ENCODE assay signal across 26 cellular contexts in the genomic region with DNA sequence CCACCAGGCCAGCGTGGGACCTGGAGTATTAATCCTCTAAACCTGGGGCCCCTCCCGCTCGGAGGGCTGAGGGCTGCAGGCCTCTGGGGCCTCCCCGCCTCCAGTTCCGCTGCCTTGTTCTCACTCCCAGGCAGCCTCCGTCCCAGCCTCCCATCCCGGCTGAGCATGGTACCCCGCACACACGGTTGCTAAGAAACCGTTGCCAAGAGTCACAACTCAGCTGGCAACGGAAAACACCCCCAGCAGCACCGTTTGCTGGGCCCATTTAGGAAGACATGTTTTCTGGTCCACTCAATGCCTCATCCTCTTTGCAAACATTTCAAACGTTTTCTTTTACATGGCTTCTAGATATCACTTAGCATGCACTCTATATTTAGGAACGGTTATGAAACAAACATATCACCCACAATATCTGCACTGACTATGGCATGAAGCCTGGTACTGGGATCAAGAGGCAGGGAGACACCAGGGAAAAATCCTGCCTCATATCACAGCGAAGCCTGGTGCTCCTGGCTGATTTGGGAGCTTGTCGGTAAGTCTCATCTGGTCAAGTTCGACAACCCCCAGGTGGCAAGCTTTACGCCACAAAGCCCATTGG.
DNase-seq lines count a peak whose midpoint lies in the region; ATAC-seq and TF ChIP-seq lines count a peak whose summit lies in the region.
"Had no signal": no experiment of that assay in that cellular context is flagged by ENCODE, and none has a peak within 500 bp of the region (broad histone marks: within the 10 kb centered on the region; RNA-seq: fewer than 3 reads in every experiment).

No MANE protein-coding gene starts in this region.

- no peaks in the 10 kb centered on the region for H3K36me3 Mint-ChIP-seq in nephron (ENCODE audit: low read depth)
- no peaks in the 10 kb centered on the region for H3K36me3 Mint-ChIP-seq in effector memory CD8-positive, alpha-beta T cell (ENCODE audit: insufficient read depth)
- H3K36me3 Mint-ChIP-seq: activated naive CD8-positive, alpha-beta T cell treated with anti-CD3 and anti-CD28 coated beads, Interleukin-2, amount 10 ng/mL, durations not matched to agents 7 days and 5 days; stimulated activated memory B cell treated with anti-CD40 and anti-IgM and Interleukin-4, amounts not matched to agents 10 μg/mL and 1 μg/mL and 100 μg/mL, for 72 hours had no signal

- H3K4me3 ChIP-seq in dorsolateral prefrontal cortex = peak overlapping the region in 25 of 59 donors; percentile 3 to 37 (median 26)
- H3K4me3 ChIP-seq: body of pancreas, coronary artery, left lung, testis had no signal

- no peak for ATAC-seq in effector memory CD8-positive, alpha-beta T cell (replicated peaks)
- ATAC-seq: body of pancreas; left lung; stimulated activated memory B cell treated with anti-CD40 and anti-IgM and Interleukin-4, amounts not matched to agents 10 μg/mL and 1 μg/mL and 100 μg/mL, for 72 hours had no signal

- peaks cover 10% of the 10 kb centered on the region for H3K27me3 Mint-ChIP-seq in nephron (ENCODE audit: low read depth)
- peaks cover 15 to 32% of the 10 kb centered on the region in 2 donors for H3K27me3 Mint-ChIP-seq in effector memory CD8-positive, alpha-beta T cell
- H3K27me3 Mint-ChIP-seq: activated CD4-positive, alpha-beta T cell treated with anti-CD3 and anti-CD28 coated beads, Interleukin-2, amount 10 ng/mL, durations not matched to agents 7 days and 5 days; activated naive CD8-positive, alpha-beta T cell treated with anti-CD3 and anti-CD28 coated beads, Interleukin-2, amount 10 ng/mL, durations not matched to agents 7 days and 5 days had no signal

- H3K4me3 Mint-ChIP-seq in nephron = no peak overlapping the region
- H3K4me3 Mint-ChIP-seq in effector memory CD8-positive, alpha-beta T cell = no peak overlapping the region
- H3K4me3 Mint-ChIP-seq: activated CD4-positive, alpha-beta T cell treated with anti-CD3 and anti-CD28 coated beads, Interleukin-2, amount 10 ng/mL, durations not matched to agents 7 days and 5 days; activated naive CD8-positive, alpha-beta T cell treated with anti-CD3 and anti-CD28 coated beads, Interleukin-2, amount 10 ng/mL, durations not matched to agents 7 days and 5 days; neural crest cell; stimulated activated memory B cell treated with anti-CD40 and anti-IgM and Interleukin-4, amounts not matched to agents 10 μg/mL and 1 μg/mL and 100 μg/mL, for 72 hours had no signal

- peak overlapping the region; percentile 13 to 65 (median 28) for H3K27ac Mint-ChIP-seq in nephron
- H3K27ac Mint-ChIP-seq in effector memory CD8-positive, alpha-beta T cell = no peak overlapping the region
- H3K27ac Mint-ChIP-seq: activated CD4-positive, alpha-beta T cell treated with anti-CD3 and anti-CD28 coated beads, Interleukin-2, amount 10 ng/mL, durations not matched to agents 7 days and 5 days; activated naive CD8-positive, alpha-beta T cell treated with anti-CD3 and anti-CD28 coated beads, Interleukin-2, amount 10 ng/mL, durations not matched to agents 7 days and 5 days; activated T-helper 2 cell treated with anti-CD3 and anti-CD28 coated beads, Interferon-gamma antibody, Interleukin-2, Interleukin-4, amounts not matched to agents 10 μg/mL and 5 μg/mL and 100 μg/mL, durations not matched to agents 14 hours and 24 hours and 36 hours; stimulated activated memory B cell treated with anti-CD40 and anti-IgM and Interleukin-4, amounts not matched to agents 10 μg/mL and 1 μg/mL and 100 μg/mL, for 72 hours had no signal

- intact Hi-C loops in dorsolateral prefrontal cortex (cut with DNase I) = no loop called here

- H3K27me3 ChIP-seq in dorsolateral prefrontal cortex = no peaks in the 10 kb centered on the region
- H3K27me3 ChIP-seq: body of pancreas, left lung, testis had no signal

- peak overlapping the region in 57 of 59 donors; percentile 3 to 94 (median 77) for H3K27ac ChIP-seq in dorsolateral prefrontal cortex
- H3K27ac ChIP-seq: body of pancreas, coronary artery, KMS-11, left lung, testis had no signal

- DNase-seq in COLO668 (lab: John Stamatoyannopoulos, UW; ENCODE audit: unreplicated experiment) = peak; percentile 1
- DNase-seq in NCI-H2227 (lab: John Stamatoyannopoulos, UW; ENCODE audit: unreplicated experiment) = peak; percentile 87
- DNase-seq in dorsolateral prefrontal cortex = peak in 9 of 10 donors; percentile 40 to 86 (median 77)
- no peak for DNase-seq in activated CD4-positive, alpha-beta T cell treated with anti-CD3 and anti-CD28 coated beads, Interleukin-2, amount 50 U/mL, for 48 hours
- DNase-seq in effector memory CD8-positive, alpha-beta T cell = no peak
- DNase-seq in NK-92 treated with Interleukin-12 subunit alpha and Interleukin-12 subunit beta, amount 100 ng/mL, for 24 hours (lab: John Stamatoyannopoulos, UW) = no peak
- no peak for DNase-seq in HuH-7 (ENCODE audit: low spot score)
- DNase-seq: activated CD4-positive, alpha-beta T cell treated with anti-CD3 and anti-CD28 coated beads, Interleukin-2, amount 10 ng/mL, durations not matched to agents 7 days and 5 days; activated CD8-positive, alpha-beta memory T cell treated with anti-CD3 and anti-CD28 coated beads, Interleukin-2, amount 50 U/mL, for 4 hours; activated naive CD8-positive, alpha-beta T cell treated with anti-CD3 and anti-CD28 coated beads, Interleukin-2, amount 10 ng/mL, durations not matched to agents 7 days and 5 days; body of pancreas; GDM1; HCEC 1CT; MV-4-11; NCI-H187; NCI-H446; small intestine; T-helper 2 cell; testis had no signal

- peaks cover 2% of the 10 kb centered on the region for H3K9me3 Mint-ChIP-seq in nephron
- H3K9me3 Mint-ChIP-seq in effector memory CD8-positive, alpha-beta T cell = no peaks in the 10 kb centered on the region
- H3K9me3 Mint-ChIP-seq: activated CD4-positive, alpha-beta T cell treated with anti-CD3 and anti-CD28 coated beads, Interleukin-2, amount 10 ng/mL, durations not matched to agents 7 days and 5 days; activated naive CD8-positive, alpha-beta T cell treated with anti-CD3 and anti-CD28 coated beads, Interleukin-2, amount 10 ng/mL, durations not matched to agents 7 days and 5 days; activated T-helper 2 cell treated with anti-CD3 and anti-CD28 coated beads, Interferon-gamma antibody, Interleukin-2, Interleukin-4, amounts not matched to agents 10 μg/mL and 5 μg/mL and 100 μg/mL, durations not matched to agents 14 hours and 24 hours and 36 hours; neural crest cell; stimulated activated memory B cell treated with anti-CD40 and anti-IgM and Interleukin-4, amounts not matched to agents 10 μg/mL and 1 μg/mL and 100 μg/mL, for 72 hours had no signal

- H3K4me1 Mint-ChIP-seq in nephron = peaks cover 20% of the 10 kb centered on the region
- peaks cover 0 to 1% of the 10 kb centered on the region in 2 donors for H3K4me1 Mint-ChIP-seq in effector memory CD8-positive, alpha-beta T cell (ENCODE audit: low read depth in 2 of 2)
- H3K4me1 Mint-ChIP-seq: stimulated activated memory B cell treated with anti-CD40 and anti-IgM and Interleukin-4, amounts not matched to agents 10 μg/mL and 1 μg/mL and 100 μg/mL, for 72 hours had no signal

- TF ChIP-seq CTCF in dorsolateral prefrontal cortex (IDR thresholded peaks at IDR 0.05 in 54 of 56, conservative IDR thresholded peaks at IDR 0.05 in 2 of 56; ENCODE audit: low read depth in 1 of 56, partially characterized antibody in 56 of 56) = no peak
- TF ChIP-seq CTCF in nephron (IDR thresholded peaks at IDR 0.05; ENCODE audit: unreplicated experiment in 3 of 3) = no peak

Comparison
In these comparisons a context has a peak if more than half of its experiments do, and no peak if none do; other contexts are left out.
1. DNase-seq: peak in COLO668 (single experiment), NCI-H2227 (single experiment) and dorsolateral prefrontal cortex (9 of 10); none in activated CD4-positive, alpha-beta T cell treated with anti-CD3 and anti-CD28 coated beads, Interleukin-2, amount 50 U/mL, for 48 hours (0 of 2), effector memory CD8-positive, alpha-beta T cell (0 of 3), NK-92 treated with Interleukin-12 subunit alpha and Interleukin-12 subunit beta, amount 100 ng/mL, for 24 hours (single experiment) and HuH-7 (single experiment).
2. H3K27ac Mint-ChIP-seq: peak in nephron (3 of 3); none in effector memory CD8-positive, alpha-beta T cell (0 of 2).